9 cellular contexts compared by ENCODE assay signal in the genomic region with DNA sequence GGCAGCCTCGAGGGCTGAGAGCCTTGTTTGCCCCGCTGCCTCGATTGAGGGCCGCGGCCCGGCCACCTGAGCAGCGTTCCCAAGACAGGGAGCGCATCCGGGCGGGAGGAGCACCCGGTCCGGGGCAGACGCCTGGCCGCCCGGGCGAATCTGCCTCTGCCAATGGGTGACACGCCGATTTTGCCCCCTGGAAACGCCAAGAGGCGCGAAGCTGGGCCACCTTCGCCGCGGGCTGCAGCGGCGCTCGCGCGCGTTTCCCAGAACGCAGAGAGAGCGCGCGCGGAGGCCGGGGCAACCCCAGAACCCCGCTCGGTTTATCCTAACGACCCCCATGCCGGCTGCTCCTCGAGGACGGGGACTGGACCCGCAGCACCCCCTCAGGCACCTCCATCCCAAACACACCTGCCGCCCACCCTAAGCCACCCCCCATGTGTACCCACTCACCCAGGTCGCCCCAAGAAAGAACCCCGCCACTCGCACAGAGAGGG. TPM values are rescaled to one million over a fixed set of nuclear protein-coding genes. Genes with fewer than 3 reads are reported as not detected.
DNase-seq lines count a peak whose midpoint lies in the region; ATAC-seq and TF ChIP-seq lines count a peak whose summit lies in the region.
"Had no signal": no experiment of that assay in that cellular context is flagged by ENCODE, and none has a peak within 500 bp of the region (broad histone marks: within the 10 kb centered on the region; RNA-seq: fewer than 3 reads in every experiment).

No MANE protein-coding gene starts in this region.

- H3K27me3 ChIP-seq in HL-60 (ENCODE audit: insufficient read depth, poor library complexity, severe bottlenecking), result no peaks in the 10 kb centered on the region

- peak overlapping the region; percentile 19 for H3K4me3 ChIP-seq in AG09309 (ENCODE audit: control insufficient read depth, low read depth, low read length)
- peak overlapping the region; percentile 32 for H3K4me3 ChIP-seq in HL-60 (replicated peaks; ENCODE audit: insufficient read depth, low read length)
- peak overlapping the region; percentile 56 for H3K4me3 ChIP-seq in coronary artery

- no peaks in the 10 kb centered on the region for H3K36me3 Mint-ChIP-seq in neural crest cell (ENCODE audit: low read depth)

- no peaks in the 10 kb centered on the region for H3K9me3 Mint-ChIP-seq in neural crest cell

- peaks cover 30% of the 10 kb centered on the region for H3K27me3 Mint-ChIP-seq in neural crest cell (ENCODE audit: low read depth)

- H3K27ac Mint-ChIP-seq in neural crest cell (ENCODE audit: unreplicated experiment), result no peak overlapping the region

- peak overlapping the region; percentile 75 for H3K4me3 Mint-ChIP-seq in neural crest cell

- TF ChIP-seq CTCF in AG09309 (IDR thresholded peaks at IDR 0.05; ENCODE audit: control insufficient read depth, insufficient read depth, low read depth, low read length, missing control alignments), result no peak
- TF ChIP-seq CTCF in HL-60 (IDR thresholded peaks at IDR 0.05; ENCODE audit: insufficient read depth, low read length), result no peak
- TF ChIP-seq CTCF in coronary artery (IDR thresholded peaks at IDR 0.05), result no peak
- TF ChIP-seq CTCF in neural crest cell (conservative IDR thresholded peaks at IDR 0.05), result no peak

- H3K27ac ChIP-seq in HL-60 (replicated peaks) (no peak overlapping the region), coronary artery (no peak overlapping the region)

- ATAC-seq in HG03175 (IDR thresholded peaks at IDR 0.05; ENCODE audit: unreplicated experiment), result no peak
- ATAC-seq in GM18858 (IDR thresholded peaks at IDR 0.05; ENCODE audit: unreplicated experiment), result no peak

- peaks cover 4% of the 10 kb centered on the region for H3K4me1 Mint-ChIP-seq in neural crest cell

- DNase-seq in AG09309 (ENCODE audit: low read depth) (no peak), HL-60 (ENCODE audit: low read depth in 1 of 2, low spot score in 1 of 2) (no peak), coronary artery (ENCODE audit: low spot score) (no peak), neural crest cell (ENCODE audit: low read depth, low spot score) (no peak), CD1c-positive myeloid dendritic cell (ENCODE audit: extremely low spot score) (no peak)
- DNase-seq in activated CD4-positive, alpha-beta T cell treated with anti-CD3 and anti-CD28 coated beads for 1 hour, result no peak
- DNase-seq: GOT3 had no signal

RNA-seq across cellular contexts. Expression of a gene that starts 0.6 kb away (rescaled TPM):
- 6.5 TPM in 2 replicates for total RNA-seq in neural crest cell

RNA-seq across cellular contexts. Expression of a gene that starts 25.5 kb away (rescaled TPM):
- total RNA-seq in neural crest cell, result 109 and 119 TPM in 2 replicates
